23 cellular contexts compared by ENCODE assay signal in genomic region chr4:1807258-1807777, GRCh38. TPM values are rescaled to one million over a fixed set of nuclear protein-coding genes. Genes with fewer than 3 reads are reported as not detected.
"Had no signal": no experiment of that assay in that cellular context is flagged by ENCODE, and none has a peak within 500 bp of the region (broad histone marks: within the 10 kb centered on the region; RNA-seq: fewer than 3 reads in every experiment).

No MANE protein-coding gene starts in this region.

- H3K36me3 Mint-ChIP-seq: activated CD4-positive, alpha-beta memory T cell treated with anti-CD3 and anti-CD28 coated beads for 36 hours; natural killer cell had no signal

- H3K27me3 Mint-ChIP-seq: activated B cell treated with CpG ODN at 0.5 μM for 24 hours; activated CD4-positive, alpha-beta memory T cell treated with anti-CD3 and anti-CD28 coated beads for 36 hours; stimulated activated naive CD8-positive, alpha-beta T cell treated with anti-CD3 and anti-CD28 coated beads, Interleukin-15, Interleukin-2, amounts not matched to agents 100 ng/mL and 50 ng/mL, for 24 hours had no signal

- H3K4me1 ChIP-seq: gastroesophageal sphincter, left ventricle myocardium inferior, right atrium auricular region, tibial nerve, uterus had no signal

- DNase-seq: activated B cell treated with CpG ODN at 0.5 μM for 24 hours; activated CD4-positive, alpha-beta memory T cell treated with anti-CD3 and anti-CD28 coated beads for 36 hours; activated CD4-positive, alpha-beta T cell treated with anti-CD3 and anti-CD28 coated beads for 4 hours; activated naive CD4-positive, alpha-beta T cell treated with anti-CD3 and anti-CD28 coated beads for 36 hours; activated T-cell treated with anti-CD3 and anti-CD28 coated beads, Interleukin-2, amount 50 U/mL, for 48 hours; endodermal cell; esophagus squamous epithelium; head of caudate nucleus; hypothalamus; left ventricle myocardium inferior; mammary epithelial cell; midbrain; natural killer cell; ovary; stimulated activated CD4-positive, alpha-beta T cell treated with anti-CD3 and anti-CD28 coated beads, Interleukin-12 subunit alpha, Interleukin-12 subunit beta, amount 100 ng/mL, for 4 hours; substantia nigra; uterus had no signal

- H3K9me3 Mint-ChIP-seq: activated B cell treated with CpG ODN at 0.5 μM for 24 hours; activated CD4-positive, alpha-beta memory T cell treated with anti-CD3 and anti-CD28 coated beads for 36 hours; activated naive CD4-positive, alpha-beta T cell treated with anti-CD3 and anti-CD28 coated beads for 36 hours; endodermal cell; natural killer cell; stimulated activated naive CD8-positive, alpha-beta T cell treated with anti-CD3 and anti-CD28 coated beads, Interleukin-15, Interleukin-2, amounts not matched to agents 100 ng/mL and 50 ng/mL, for 24 hours had no signal

- H3K4me1 Mint-ChIP-seq: activated B cell treated with CpG ODN at 0.5 μM for 24 hours, endodermal cell, natural killer cell had no signal

- H3K9me3 ChIP-seq: esophagus squamous epithelium, gastroesophageal sphincter, left ventricle myocardium inferior, ovary, prostate gland, right atrium auricular region, tibial nerve, uterus had no signal

- H3K27ac ChIP-seq: coronary artery, gastroesophageal sphincter, left ventricle myocardium inferior, ovary, prostate gland, right atrium auricular region, tibial nerve, uterus had no signal

- H3K27ac Mint-ChIP-seq: activated B cell treated with CpG ODN at 0.5 μM for 24 hours; activated CD4-positive, alpha-beta memory T cell treated with anti-CD3 and anti-CD28 coated beads for 36 hours; activated naive CD4-positive, alpha-beta T cell treated with anti-CD3 and anti-CD28 coated beads for 36 hours; endodermal cell; natural killer cell; stimulated activated naive CD8-positive, alpha-beta T cell treated with anti-CD3 and anti-CD28 coated beads, Interleukin-15, Interleukin-2, amounts not matched to agents 100 ng/mL and 50 ng/mL, for 24 hours had no signal

- ATAC-seq: gastroesophageal sphincter, natural killer cell had no signal

- H3K36me3 ChIP-seq: ovary, prostate gland, right atrium auricular region, uterus had no signal

- H3K27me3 ChIP-seq: esophagus squamous epithelium, ovary, right atrium auricular region, tibial nerve, uterus had no signal

- H3K4me3 ChIP-seq: coronary artery, esophagus squamous epithelium, gastroesophageal sphincter, left ventricle myocardium inferior, ovary, prostate gland, right atrium auricular region, tibial nerve, uterus had no signal

- H3K4me3 Mint-ChIP-seq: activated B cell treated with CpG ODN at 0.5 μM for 24 hours; activated CD4-positive, alpha-beta memory T cell treated with anti-CD3 and anti-CD28 coated beads for 36 hours; activated naive CD4-positive, alpha-beta T cell treated with anti-CD3 and anti-CD28 coated beads for 36 hours; endodermal cell; natural killer cell; stimulated activated naive CD8-positive, alpha-beta T cell treated with anti-CD3 and anti-CD28 coated beads, Interleukin-15, Interleukin-2, amounts not matched to agents 100 ng/mL and 50 ng/mL, for 24 hours had no signal

RNA-seq across cellular contexts. Expression of gene FGFR3, which starts 14.2 kb away (rescaled TPM):
- total RNA-seq: natural killer cell had no signal
